ENCODE assay signal across 21 cellular contexts in the genomic region with DNA sequence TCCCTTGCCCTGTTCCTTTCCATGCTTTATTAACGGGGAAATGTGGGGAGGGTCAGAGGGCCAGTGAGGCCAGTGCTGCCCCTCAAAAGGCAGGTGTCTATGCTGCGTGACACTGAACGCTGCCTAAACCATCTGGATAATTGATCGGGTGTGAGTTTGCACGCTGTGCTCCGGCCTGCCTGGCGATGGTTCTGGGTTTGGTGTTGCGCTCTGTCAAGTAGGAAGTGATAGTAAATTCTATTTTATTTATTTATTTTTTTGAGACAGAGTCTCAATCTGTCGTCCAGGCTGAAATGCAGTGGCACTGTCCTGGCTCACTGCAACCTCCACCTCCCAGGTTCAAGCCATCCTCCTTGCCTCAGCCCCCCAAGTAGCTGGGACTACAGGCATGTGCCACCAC.
DNase-seq lines count a peak whose midpoint lies in the region; TF ChIP-seq lines count a peak whose summit lies in the region.
"Had no signal": no experiment of that assay in that cellular context is flagged by ENCODE, and none has a peak within 500 bp of the region (broad histone marks: within the 10 kb centered on the region; RNA-seq: fewer than 3 reads in every experiment).

No MANE protein-coding gene starts in this region.

- no peak overlapping the region for H3K4me2 ChIP-seq in GM23248 (ENCODE audit: unreplicated experiment)
- H3K4me2 ChIP-seq: KMS-11 had no signal

- H3K27me3 ChIP-seq in WERI-Rb-1 (ENCODE audit: insufficient read depth, low read depth, severe bottlenecking) (no peaks in the 10 kb centered on the region), GM23248 (replicated peaks; ENCODE audit: insufficient read depth) (no peaks in the 10 kb centered on the region)
- H3K27me3 ChIP-seq: BLaER1 treated with 17β-estradiol and CSF1 and Interleukin-3, amounts not matched to agents 10 nM and 100 nM had no signal

- H3K79me2 ChIP-seq in GM23248 (ENCODE audit: insufficient read depth) = no peaks in the 10 kb centered on the region

- in situ Hi-C loops in GM23248 (cut with MboI) = no loop called here

- peaks cover 0 to 3% (median 2%) of the 10 kb centered on the region in 3 donors for H3K27me3 Mint-ChIP-seq in CD14-positive monocyte (ENCODE audit: low read depth in 3 of 3)
- no peaks in the 10 kb centered on the region for H3K27me3 Mint-ChIP-seq in progenitor cell of endocrine pancreas
- H3K27me3 Mint-ChIP-seq in T-helper 2 cell treated with Interferon-gamma antibody and Interleukin-4, amounts not matched to agents 5 μg/mL and 100 μg/mL, for 36 hours (ENCODE audit: low read depth) = no peaks in the 10 kb centered on the region
- H3K27me3 Mint-ChIP-seq: CD4-positive, alpha-beta memory T cell; IgD-negative memory B cell had no signal

- peak; percentile 31 for DNase-seq in CD14-positive monocyte (ENCODE audit: low spot score)
- DNase-seq in WERI-Rb-1 = peak; percentile 6
- DNase-seq in mesenteric fat pad (ENCODE audit: low spot score) = peak; percentile 22
- no peak for DNase-seq in progenitor cell of endocrine pancreas (ENCODE audit: low spot score, unreplicated experiment)
- DNase-seq in T-helper 2 cell treated with Interferon-gamma antibody and Interleukin-4, amounts not matched to agents 5 μg/mL and 100 μg/mL, for 36 hours (ENCODE audit: low spot score) = no peak
- no peak for DNase-seq in GM23248
- no peak for DNase-seq in stimulated activated CD4-positive, alpha-beta T cell treated with anti-CD3 and anti-CD28 coated beads, Interleukin-2, amount 100 ng/mL, for 48 hours
- DNase-seq: AML-193; CD4-positive, alpha-beta memory T cell; COR-L47; DMS53; HFFc6; MM.1S; NCI-H2029 treated with DMSO at 0.1 percent for 48 hours; NCI-H2227 treated with DMSO at 0.1 percent for 48 hours; SHP77 treated with DMSO at 0.1 percent for 48 hours had no signal

- H3K36me3 Mint-ChIP-seq in CD14-positive monocyte = peaks cover 33 to 65% of the 10 kb centered on the region in 2 donors
- peaks cover 9% of the 10 kb centered on the region for H3K36me3 Mint-ChIP-seq in progenitor cell of endocrine pancreas (ENCODE audit: insufficient read depth)
- H3K36me3 Mint-ChIP-seq in T-helper 2 cell treated with Interferon-gamma antibody and Interleukin-4, amounts not matched to agents 5 μg/mL and 100 μg/mL, for 36 hours (ENCODE audit: low read depth) = no peaks in the 10 kb centered on the region

- H3K27ac ChIP-seq in WERI-Rb-1 (peak overlapping the region; percentile 5; the same call in 1 of the 2 replicates), GM23248 (no peak overlapping the region)
- H3K27ac ChIP-seq: BLaER1 treated with 17β-estradiol and CSF1 and Interleukin-3, amounts not matched to agents 10 nM and 100 nM; KMS-11; SK-N-MC had no signal

- no peaks in the 10 kb centered on the region for H3K9me3 ChIP-seq in WERI-Rb-1 (ENCODE audit: severe bottlenecking)
- no peaks in the 10 kb centered on the region for H3K9me3 ChIP-seq in GM23248 (ENCODE audit: low read depth)
- H3K9me3 ChIP-seq: BLaER1 treated with 17β-estradiol and CSF1 and Interleukin-3, amounts not matched to agents 10 nM and 100 nM; HAP-1 had no signal

- H3K9me3 Mint-ChIP-seq in CD14-positive monocyte (peaks cover 0 to 4% (median 0%) of the 10 kb centered on the region in 7 donors), progenitor cell of endocrine pancreas (ENCODE audit: low read depth) (no peaks in the 10 kb centered on the region)
- H3K9me3 Mint-ChIP-seq in T-helper 2 cell treated with Interferon-gamma antibody and Interleukin-4, amounts not matched to agents 5 μg/mL and 100 μg/mL, for 36 hours = no peaks in the 10 kb centered on the region
- H3K9me3 Mint-ChIP-seq: CD4-positive, alpha-beta memory T cell; HFFc6; IgD-negative memory B cell had no signal

- H3K4me3 ChIP-seq in WERI-Rb-1 (ENCODE audit: low read depth, low read length) (no peak overlapping the region), GM23248 (no peak overlapping the region)
- H3K4me3 ChIP-seq: BLaER1 treated with 17β-estradiol and CSF1 and Interleukin-3, amounts not matched to agents 10 nM and 100 nM; HAP-1; SK-N-MC had no signal

- WGBS in GM23248 (ENCODE audit: low coverage in 1 of 2, low lambda C conversion rate in 2 of 2, missing lambda C conversion rate in 2 of 2), 2 experiments = 96% methylated on average over 9 of the region's 9 CpGs

- intact Hi-C loops in CD14-positive monocyte (cut with micrococcal nuclease) = no loop called here

- no peaks in the 10 kb centered on the region for H3K9me2 ChIP-seq in GM23248 (ENCODE audit: insufficient read depth)

- H4K20me1 ChIP-seq in GM23248 (ENCODE audit: insufficient read depth) = no peaks in the 10 kb centered on the region

- no peak overlapping the region for H2AFZ ChIP-seq in GM23248

- H3K36me3 ChIP-seq in WERI-Rb-1 (no peaks in the 10 kb centered on the region), GM23248 (ENCODE audit: low read depth) (no peaks in the 10 kb centered on the region)
- H3K36me3 ChIP-seq: HAP-1 had no signal

- H3K4me1 Mint-ChIP-seq in CD14-positive monocyte (peaks cover 13% of the 10 kb centered on the region), progenitor cell of endocrine pancreas (ENCODE audit: low read depth) (peaks cover 21% of the 10 kb centered on the region)
- no peaks in the 10 kb centered on the region for H3K4me1 Mint-ChIP-seq in T-helper 2 cell treated with Interferon-gamma antibody and Interleukin-4, amounts not matched to agents 5 μg/mL and 100 μg/mL, for 36 hours (ENCODE audit: low read depth)

- no peak overlapping the region for H3K9ac ChIP-seq in GM23248
- H3K9ac ChIP-seq: BLaER1 treated with 17β-estradiol and CSF1 and Interleukin-3, amounts not matched to agents 10 nM and 100 nM; KMS-11 had no signal

- H3K4me3 Mint-ChIP-seq in CD14-positive monocyte (no peak overlapping the region), progenitor cell of endocrine pancreas (ENCODE audit: low read depth) (no peak overlapping the region)
- H3K4me3 Mint-ChIP-seq in T-helper 2 cell treated with Interferon-gamma antibody and Interleukin-4, amounts not matched to agents 5 μg/mL and 100 μg/mL, for 36 hours = no peak overlapping the region
- H3K4me3 Mint-ChIP-seq: CD4-positive, alpha-beta memory T cell; HFFc6; IgD-negative memory B cell had no signal

- no peak for TF ChIP-seq CTCF in CD14-positive monocyte (IDR thresholded peaks at IDR 0.05)
- TF ChIP-seq CTCF in WERI-Rb-1 (IDR thresholded peaks at IDR 0.05; ENCODE audit: low read depth, low read length) = no peak
- TF ChIP-seq CTCF in progenitor cell of endocrine pancreas (IDR thresholded peaks at IDR 0.05; ENCODE audit: unreplicated experiment) = no peak

- no peaks in the 10 kb centered on the region for H3F3A ChIP-seq in GM23248 (ENCODE audit: insufficient read depth)

- H3K27ac Mint-ChIP-seq in CD14-positive monocyte = peak overlapping the region in 2 of 7 donors; percentile 12 to 85
- H3K27ac Mint-ChIP-seq in progenitor cell of endocrine pancreas = peak overlapping the region; percentile 42
- H3K27ac Mint-ChIP-seq in T-helper 2 cell treated with Interferon-gamma antibody and Interleukin-4, amounts not matched to agents 5 μg/mL and 100 μg/mL, for 36 hours = no peak overlapping the region
- H3K27ac Mint-ChIP-seq: HFFc6, IgD-negative memory B cell had no signal

- no peaks in the 10 kb centered on the region for H3K4me1 ChIP-seq in GM23248 (ENCODE audit: insufficient read depth)
- H3K4me1 ChIP-seq: HAP-1 had no signal

Comparison
In these comparisons a context has a peak if more than half of its experiments do, and no peak if none do; other contexts are left out.
1. DNase-seq: peak in CD14-positive monocyte (single experiment), WERI-Rb-1 (single experiment) and mesenteric fat pad (single experiment); none in progenitor cell of endocrine pancreas (single experiment), T-helper 2 cell treated with Interferon-gamma antibody and Interleukin-4, amounts not matched to agents 5 μg/mL and 100 μg/mL, for 36 hours (single experiment), GM23248 (single experiment) and stimulated activated CD4-positive, alpha-beta T cell treated with anti-CD3 and anti-CD28 coated beads, Interleukin-2, amount 100 ng/mL, for 48 hours (0 of 2).